24 cellular contexts compared by ENCODE assay signal in genomic region chr3:55692958-55693558, GRCh38.
DNase-seq lines count a peak whose midpoint lies in the region; ATAC-seq and TF ChIP-seq lines count a peak whose summit lies in the region.
"Had no signal": no experiment of that assay in that cellular context is flagged by ENCODE, and none has a peak within 500 bp of the region (broad histone marks: within the 10 kb centered on the region; RNA-seq: fewer than 3 reads in every experiment).

No MANE protein-coding gene starts in this region.

- peak; percentile 16 for DNase-seq in NCI-H146 (lab: John Stamatoyannopoulos, UW)
- no peak for DNase-seq in NCI-H146 treated with DMSO at 0.1 percent for 48 hours (lab: John Stamatoyannopoulos, UW; ENCODE audit: unreplicated experiment)
- DNase-seq in OCI-LY7 (ENCODE audit: low spot score) = no peak
- DNase-seq in epithelial cell of esophagus (ENCODE audit: low read depth) = peak; percentile 1
- DNase-seq in retinal pigment epithelial cell (ENCODE audit: low read depth) = peak; percentile 60
- no peak for DNase-seq in GM20000 (ENCODE audit: low spot score)
- DNase-seq: activated CD8-positive, alpha-beta T cell treated with anti-CD3 and anti-CD28 coated beads, Interleukin-2, amount 10 ng/mL, durations not matched to agents 7 days and 5 days; CD8-positive, alpha-beta T cell; colonic mucosa; GDM1; hippocampal formation; NCI-H1092 treated with DMSO at 0.1 percent for 48 hours; NCI-H510A; PC-3; small intestine; SW 1271; upper lobe of right lung had no signal

- ATAC-seq in GM21717 (IDR thresholded peaks at IDR 0.05; ENCODE audit: unreplicated experiment) = no peak
- no peak for ATAC-seq in HG02642 (IDR thresholded peaks at IDR 0.05; ENCODE audit: poor library complexity, unreplicated experiment)
- ATAC-seq: activated CD8-positive, alpha-beta T cell treated with anti-CD3 and anti-CD28 coated beads, Interleukin-2, amount 10 ng/mL, durations not matched to agents 7 days and 5 days; activated T-helper 17 cell treated with anti-CD3 and anti-CD28 coated beads, Interleukin-2, amount 50 U/mL, for 72 hours; CD8-positive, alpha-beta T cell; PC-3; stimulated activated memory B cell treated with anti-CD40 and anti-IgM and Interleukin-4, amounts not matched to agents 10 μg/mL and 1 μg/mL and 100 μg/mL, for 72 hours had no signal

- POLR2A ChIA-PET in OCI-LY7 (lab: Charles Lee) = no interaction called here

- CTCF ChIA-PET in OCI-LY7 (lab: Charles Lee; ENCODE audit: unreplicated experiment) = no interaction called here

- no peaks in the 10 kb centered on the region for H4K20me1 ChIP-seq in OCI-LY7 (ENCODE audit: insufficient read depth, low read length)

- H3K9me3 ChIP-seq in OCI-LY7 (ENCODE audit: low read length) = no peaks in the 10 kb centered on the region
- H3K9me3 ChIP-seq: adrenal gland, colonic mucosa, upper lobe of right lung had no signal

- no peaks in the 10 kb centered on the region for H3K79me2 ChIP-seq in OCI-LY7 (ENCODE audit: insufficient read depth, low read depth, low read length)

- BruUV-seq in OCI-LY7 (replicated peaks; lab: Mats Ljungman, UMichigan) = no TSS peak

- H3K9me2 ChIP-seq in OCI-LY7 (ENCODE audit: insufficient read depth, low read length) = no peaks in the 10 kb centered on the region

- intact Hi-C loops in OCI-LY7 (cut with micrococcal nuclease; ENCODE audit: unreplicated experiment) = no loop called here

- H3K4me3 ChIP-seq in OCI-LY7 (ENCODE audit: low read depth, low read length, poor library complexity, severe bottlenecking) (no peak overlapping the region), epithelial cell of esophagus (ENCODE audit: low read length) (no peak overlapping the region), retinal pigment epithelial cell (ENCODE audit: low read length) (no peak overlapping the region)
- H3K4me3 ChIP-seq: adrenal gland, colonic mucosa, HAP-1, upper lobe of right lung had no signal

- H3K4me2 ChIP-seq in OCI-LY7 (ENCODE audit: low read length) = no peak overlapping the region

- H3K27ac ChIP-seq in OCI-LY7 (ENCODE audit: low read depth, low read length, poor library complexity, severe bottlenecking) = no peak overlapping the region
- H3K27ac ChIP-seq: adrenal gland, colonic mucosa, upper lobe of right lung, VCaP had no signal

- H2AFZ ChIP-seq in OCI-LY7 (ENCODE audit: low read length) = peak overlapping the region; percentile 32; the same call in 1 of the 2 replicates

- TF ChIP-seq CTCF in OCI-LY7 (conservative IDR thresholded peaks at IDR 0.05; ENCODE audit: low read length) (no peak), epithelial cell of esophagus (IDR thresholded peaks at IDR 0.05; ENCODE audit: insufficient read depth, low read depth, low read length, missing control alignments) (no peak), retinal pigment epithelial cell (conservative IDR thresholded peaks at IDR 0.05; ENCODE audit: low read depth, low read length) (no peak), GM20000 (IDR thresholded peaks at IDR 0.05; ENCODE audit: extremely low read depth, missing control alignments) (no peak)

- no peaks in the 10 kb centered on the region for H3K36me3 ChIP-seq in OCI-LY7 (ENCODE audit: insufficient read depth, low read length)
- H3K36me3 ChIP-seq: adrenal gland, colonic mucosa, HAP-1, upper lobe of right lung had no signal

- peaks cover 51% of the 10 kb centered on the region for H3K4me1 ChIP-seq in OCI-LY7 (ENCODE audit: insufficient read depth, low read length, poor library complexity, severe bottlenecking)
- H3K4me1 ChIP-seq: adrenal gland, colonic mucosa, upper lobe of right lung had no signal

Comparison
In these comparisons a context has a peak if more than half of its experiments do, and no peak if none do; other contexts are left out.
1. DNase-seq: peak in NCI-H146 (single experiment), epithelial cell of esophagus (single experiment) and retinal pigment epithelial cell (single experiment); none in NCI-H146 treated with DMSO at 0.1 percent for 48 hours (single experiment), OCI-LY7 (single experiment) and GM20000 (single experiment).